In the genomic region with DNA sequence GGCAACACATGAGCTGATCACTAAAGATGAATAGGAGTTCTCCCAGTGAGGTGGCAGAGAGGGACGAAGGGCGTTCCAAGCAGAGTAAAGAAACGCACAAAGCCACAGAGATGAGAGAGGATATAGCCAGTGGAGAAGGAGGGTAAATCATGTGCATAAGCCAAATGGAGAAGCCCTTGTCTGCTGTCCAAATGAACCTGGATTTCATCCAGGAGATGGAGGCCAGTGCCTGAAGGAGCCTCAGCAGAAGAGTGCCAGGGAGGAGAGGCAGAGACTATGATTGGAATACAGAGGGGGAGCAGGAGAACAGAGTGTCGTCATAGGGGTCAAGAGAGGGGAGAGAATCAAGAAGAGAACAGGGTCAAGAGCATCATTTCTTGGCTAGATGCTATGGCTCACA, we compare ENCODE assay signal across 28 cellular contexts. TPM values are rescaled to one million over a fixed set of nuclear protein-coding genes. Genes with fewer than 3 reads are reported as not detected.
"Had no signal": no experiment of that assay in that cellular context is flagged by ENCODE, and none has a peak within 500 bp of the region (broad histone marks: within the 10 kb centered on the region; RNA-seq: fewer than 3 reads in every experiment).

No MANE protein-coding gene starts in this region.

- H3K36me3 ChIP-seq: breast epithelium, MG63, Peyer's patch, SJCRH30 had no signal

- H3K4me1 ChIP-seq: breast epithelium, Peyer's patch had no signal

- H3K27ac Mint-ChIP-seq: activated CD8-positive, alpha-beta T cell treated with anti-CD3 and anti-CD28 coated beads, Interleukin-2, amount 10 ng/mL, durations not matched to agents 7 days and 5 days; activated naive CD4-positive, alpha-beta T cell treated with anti-CD3 and anti-CD28 coated beads for 36 hours; activated naive CD8-positive, alpha-beta T cell; WTC11 had no signal

- H3K4me2 ChIP-seq: SK-N-SH had no signal

- H3K27me3 ChIP-seq: breast epithelium, MG63, Peyer's patch, SJCRH30 had no signal

- H3K9ac ChIP-seq: SK-N-SH had no signal

- DNase-seq: activated CD4-positive, alpha-beta T cell treated with anti-CD3 and anti-CD28 coated beads for 48 hours; activated CD4-positive, alpha-beta T cell treated with anti-CD3 and anti-CD28 coated beads, Interleukin-2, amount 50 U/mL, for 4 hours; activated CD4-positive, CD25-positive, alpha-beta regulatory T cell treated with anti-CD3 and anti-CD28 coated beads, Interleukin-2, amount 50 U/mL, for 72 hours; activated CD8-positive, alpha-beta T cell treated with anti-CD3 and anti-CD28 coated beads, Interleukin-2, amount 10 ng/mL, durations not matched to agents 7 days and 5 days; activated effector memory CD4-positive, alpha-beta T cell treated with anti-CD3 and anti-CD28 coated beads, Interleukin-2, amount 50 U/mL, for 16 hours; activated naive CD4-positive, alpha-beta T cell treated with anti-CD3 and anti-CD28 coated beads for 36 hours; activated T-cell treated with anti-CD3 and anti-CD28 coated beads, Interleukin-2, amount 50 U/mL, for 4 hours; amygdala; MG63; MV-4-11; NCI-H1092 treated with DMSO at 0.1 percent for 48 hours; NCI-H1417 treated with DMSO at 0.1 percent for 48 hours; NCI-H1694; NCI-H2029; NCI-H2107; NCI-H2171 treated with DMSO at 0.1 percent for 48 hours; NCI-H226; NCI-H510A; NCI-H526 treated with DMSO at 0.1 percent for 48 hours; Peyer's patch; Right ventricle myocardium superior; SJCRH30; SK-N-SH; T-helper 1 cell had no signal

- H3K36me3 Mint-ChIP-seq: activated naive CD8-positive, alpha-beta T cell; WTC11 had no signal

- ATAC-seq: activated CD8-positive, alpha-beta T cell treated with anti-CD3 and anti-CD28 coated beads, Interleukin-2, amount 10 ng/mL, durations not matched to agents 7 days and 5 days; activated T-cell treated with anti-CD3 and anti-CD28 coated beads, Interleukin-2, amount 50 U/mL, for 4 hours; WTC11 had no signal

- H3K4me3 ChIP-seq: breast epithelium, MG63, Peyer's patch, SJCRH30 had no signal

- H3K4me3 Mint-ChIP-seq: activated CD8-positive, alpha-beta T cell treated with anti-CD3 and anti-CD28 coated beads, Interleukin-2, amount 10 ng/mL, durations not matched to agents 7 days and 5 days; activated naive CD4-positive, alpha-beta T cell treated with anti-CD3 and anti-CD28 coated beads for 36 hours; activated naive CD8-positive, alpha-beta T cell; activated T-cell treated with anti-CD3 and anti-CD28 coated beads, Interleukin-2, amount 50 U/mL, for 4 hours; WTC11 had no signal

- H3K9me3 Mint-ChIP-seq: activated T-cell treated with anti-CD3 and anti-CD28 coated beads, Interleukin-2, amount 50 U/mL, for 4 hours; WTC11 had no signal

- H3K9me3 ChIP-seq: breast epithelium, MG63, Peyer's patch, SJCRH30, SK-N-SH had no signal

- H3K27ac ChIP-seq: breast epithelium, Peyer's patch, RWPE1, SJCRH30 had no signal

RNA-seq across cellular contexts. Expression of a gene that starts 48.9 kb away (rescaled TPM):
- total RNA-seq: activated T-cell treated with anti-CD3 and anti-CD28 coated beads, Interleukin-2, amount 50 U/mL, for 4 hours; Right ventricle myocardium superior; WTC11 had no signal
